ENCODE assay signal across 2 cellular contexts in genomic region chr9:135647897-135648296, GRCh38.
TF ChIP-seq lines count a peak whose summit lies in the region.

No MANE protein-coding gene starts in this region.

TF ChIP-seq in HepG2, 621 proteins besides CTCF, POLR2A, EP300 and RAD21:
- TF ChIP-seq ZNF383 (CRISPR knock-in tag; IDR thresholded peaks at IDR 0.05; ENCODE audit: borderline replicate concordance) (no peak), ZNF562 (CRISPR knock-in tag; IDR thresholded peaks at IDR 0.05; ENCODE audit: borderline replicate concordance) (peak; percentile 72; the same call in 1 of the 2 replicates)
TF ChIP-seq in HepG2: peak in this region for 1.

TF ChIP-seq in GM12891, 5 proteins besides CTCF, POLR2A, EP300 and RAD21:
- TF ChIP-seq SPI1 (IDR thresholded peaks at IDR 0.05; ENCODE audit: low read depth, low read length), result no peak
- TF ChIP-seq POLR2AphosphoS5 (IDR thresholded peaks at IDR 0.05; ENCODE audit: low read depth, low read length), result no peak
- TF ChIP-seq POU2F2 (IDR thresholded peaks at IDR 0.05; ENCODE audit: low read depth, low read length), result no peak
- TF ChIP-seq TAF1 (IDR thresholded peaks at IDR 0.05; ENCODE audit: low read depth, low read length), result no peak
- TF ChIP-seq PAX5 (IDR thresholded peaks at IDR 0.05; ENCODE audit: insufficient read depth, low read length, severe bottlenecking), result no peak
